ENCODE assay signal across 19 cellular contexts in genomic region chr20:44640522-44640921, GRCh38. TPM values are rescaled to one million over a fixed set of nuclear protein-coding genes. Genes with fewer than 3 reads are reported as not detected.
DNase-seq lines count a peak whose midpoint lies in the region; ATAC-seq and TF ChIP-seq lines count a peak whose summit lies in the region.
"Had no signal": no experiment of that assay in that cellular context is flagged by ENCODE, and none has a peak within 500 bp of the region (broad histone marks: within the 10 kb centered on the region; RNA-seq: fewer than 3 reads in every experiment).

No MANE protein-coding gene starts in this region.

- H3K4me3 ChIP-seq in HL-60 (replicated peaks; ENCODE audit: insufficient read depth, low read length) = no peak overlapping the region
- H3K4me3 ChIP-seq in naive thymus-derived CD4-positive, alpha-beta T cell (ENCODE audit: low read length) = no peak overlapping the region
- H3K4me3 ChIP-seq: heart left ventricle, left lung, spleen, stomach, transverse colon had no signal

- H3K27me3 ChIP-seq in CD4-positive, alpha-beta T cell (ENCODE audit: control insufficient read depth, insufficient read depth, low read length) = no peaks in the 10 kb centered on the region
- H3K27me3 ChIP-seq in HL-60 (ENCODE audit: insufficient read depth, poor library complexity, severe bottlenecking) = no peaks in the 10 kb centered on the region
- no peaks in the 10 kb centered on the region for H3K27me3 ChIP-seq in naive thymus-derived CD4-positive, alpha-beta T cell (ENCODE audit: control insufficient read depth in 2 of 2, insufficient read depth in 2 of 2, low read length in 2 of 2)
- H3K27me3 ChIP-seq: heart left ventricle, left lung, neutrophil, spleen, stomach, transverse colon had no signal

- CTCF ChIA-PET in CD4-positive, alpha-beta T cell (lab: Charles Lee) = no interaction called here
- CTCF ChIA-PET in naive thymus-derived CD4-positive, alpha-beta T cell (lab: Charles Lee) = no interaction called here

- H3K36me3 ChIP-seq in naive thymus-derived CD4-positive, alpha-beta T cell (ENCODE audit: control insufficient read depth in 2 of 3, insufficient read depth in 3 of 3, low read length in 3 of 3) = peaks cover 0 to 31% (median 0%) of the 10 kb centered on the region in 3 experiments
- H3K36me3 ChIP-seq: neutrophil, transverse colon had no signal

- peaks cover 35 to 50% of the 10 kb centered on the region in 2 donors for H3K4me1 ChIP-seq in naive thymus-derived CD4-positive, alpha-beta T cell (ENCODE audit: control insufficient read depth in 2 of 2, insufficient read depth in 2 of 2, low read length in 2 of 2)

- DNase-seq in CD4-positive, alpha-beta T cell = no peak
- DNase-seq in HL-60 (ENCODE audit: low read depth in 1 of 2, low spot score in 1 of 2) (no peak), inferior parietal cortex (ENCODE audit: extremely low spot score) (no peak), GM20000 (ENCODE audit: low spot score) (no peak), NK-92 (lab: John Stamatoyannopoulos, UW; ENCODE audit: unreplicated experiment) (no peak)
- no peak for DNase-seq in activated T-helper 1 cell treated with anti-CD3 and anti-CD28 coated beads, Interleukin-12 subunit alpha, Interleukin-12 subunit beta, Interleukin-2, Interleukin-4 antibody, amounts not matched to agents 30 ng/mL and 10 ng/mL and 1 ng/mL, durations not matched to agents 14 hours and 24 hours and 36 hours (ENCODE audit: low spot score)
- DNase-seq in naive thymus-derived CD4-positive, alpha-beta T cell = no peak
- DNase-seq: heart left ventricle; HFFc6; NCI-H1436; NCI-H69; PC-3; spleen; stimulated activated CD4-positive, alpha-beta T cell treated with anti-CD3 and anti-CD28 coated beads, Interleukin-4, amount 100 ng/mL, for 24 hours; stomach; transverse colon had no signal

- no peak overlapping the region for H3K27ac ChIP-seq in CD4-positive, alpha-beta T cell (ENCODE audit: low read depth, low read length)
- H3K27ac ChIP-seq in HL-60 (replicated peaks) = peak overlapping the region; percentile 88
- H3K27ac ChIP-seq in naive thymus-derived CD4-positive, alpha-beta T cell (ENCODE audit: low read depth, low read length) = no peak overlapping the region
- H3K27ac ChIP-seq: left lung, neutrophil, transverse colon had no signal

- H3K27me3 Mint-ChIP-seq in CD4-positive, alpha-beta T cell = no peaks in the 10 kb centered on the region
- no peaks in the 10 kb centered on the region for H3K27me3 Mint-ChIP-seq in activated T-helper 1 cell treated with anti-CD3 and anti-CD28 coated beads, Interleukin-12 subunit alpha, Interleukin-12 subunit beta, Interleukin-2, Interleukin-4 antibody, amounts not matched to agents 30 ng/mL and 10 ng/mL and 1 ng/mL, durations not matched to agents 14 hours and 24 hours and 36 hours (ENCODE audit: insufficient read depth)
- H3K27me3 Mint-ChIP-seq in naive thymus-derived CD4-positive, alpha-beta T cell = no peaks in the 10 kb centered on the region

- intact Hi-C loops in CD4-positive, alpha-beta T cell (cut with DNase I, micrococcal nuclease) = loop anchor here in 1 of 2 experiments (2.0 kb wide), 1 partner anchor 20 kb away; no protein-coding TSS in a partner anchor
- intact Hi-C loops in activated T-helper 1 cell treated with anti-CD3 and anti-CD28 coated beads, Interleukin-12 subunit alpha, Interleukin-12 subunit beta, Interleukin-2, Interleukin-4 antibody, amounts not matched to agents 30 ng/mL and 10 ng/mL and 1 ng/mL, durations not matched to agents 14 hours and 24 hours and 36 hours (cut with micrococcal nuclease) = loop anchor here (5.0 kb wide), 1 partner anchor 42 kb away; no protein-coding TSS in a partner anchor
- intact Hi-C loops in naive thymus-derived CD4-positive, alpha-beta T cell (cut with micrococcal nuclease) = loop anchor here (5.0 to 10.0 kb wide), 2 partner anchors 42 to 324 kb away; partner anchors contain the start of genes STK4 (in 1 of the 2) and TOMM34 (in 1 of the 2)

- no peaks in the 10 kb centered on the region for H3K9me3 ChIP-seq in CD4-positive, alpha-beta T cell (ENCODE audit: control insufficient read depth, low read length)
- H3K9me3 ChIP-seq in naive thymus-derived CD4-positive, alpha-beta T cell (ENCODE audit: control insufficient read depth in 2 of 3, low read length in 3 of 3) = no peaks in the 10 kb centered on the region
- H3K9me3 ChIP-seq: left lung, neutrophil, spleen, stomach, transverse colon had no signal

- peak overlapping the region; percentile 91 for H3K27ac Mint-ChIP-seq in CD4-positive, alpha-beta T cell
- H3K27ac Mint-ChIP-seq in activated T-helper 1 cell treated with anti-CD3 and anti-CD28 coated beads, Interleukin-12 subunit alpha, Interleukin-12 subunit beta, Interleukin-2, Interleukin-4 antibody, amounts not matched to agents 30 ng/mL and 10 ng/mL and 1 ng/mL, durations not matched to agents 14 hours and 24 hours and 36 hours = peak overlapping the region; percentile 89
- H3K27ac Mint-ChIP-seq in naive thymus-derived CD4-positive, alpha-beta T cell = peak overlapping the region in 7 of 9 donors; percentile 17 to 98 (median 80)

- H3K4me3 Mint-ChIP-seq in CD4-positive, alpha-beta T cell = no peak overlapping the region
- H3K4me3 Mint-ChIP-seq in activated T-helper 1 cell treated with anti-CD3 and anti-CD28 coated beads, Interleukin-12 subunit alpha, Interleukin-12 subunit beta, Interleukin-2, Interleukin-4 antibody, amounts not matched to agents 30 ng/mL and 10 ng/mL and 1 ng/mL, durations not matched to agents 14 hours and 24 hours and 36 hours = no peak overlapping the region
- H3K4me3 Mint-ChIP-seq in naive thymus-derived CD4-positive, alpha-beta T cell = no peak overlapping the region
- H3K4me3 Mint-ChIP-seq: HFFc6 had no signal

- peaks cover 51% of the 10 kb centered on the region for H3K36me3 Mint-ChIP-seq in CD4-positive, alpha-beta T cell (ENCODE audit: low read depth)
- H3K36me3 Mint-ChIP-seq in activated T-helper 1 cell treated with anti-CD3 and anti-CD28 coated beads, Interleukin-12 subunit alpha, Interleukin-12 subunit beta, Interleukin-2, Interleukin-4 antibody, amounts not matched to agents 30 ng/mL and 10 ng/mL and 1 ng/mL, durations not matched to agents 14 hours and 24 hours and 36 hours (ENCODE audit: low read depth) = peaks cover 45% of the 10 kb centered on the region
- H3K36me3 Mint-ChIP-seq in naive thymus-derived CD4-positive, alpha-beta T cell = peaks cover 8 to 51% (median 30%) of the 10 kb centered on the region in 5 donors

- H3K4me1 Mint-ChIP-seq in CD4-positive, alpha-beta T cell (ENCODE audit: low read depth) = peaks cover 56% of the 10 kb centered on the region
- peaks cover 57% of the 10 kb centered on the region for H3K4me1 Mint-ChIP-seq in activated T-helper 1 cell treated with anti-CD3 and anti-CD28 coated beads, Interleukin-12 subunit alpha, Interleukin-12 subunit beta, Interleukin-2, Interleukin-4 antibody, amounts not matched to agents 30 ng/mL and 10 ng/mL and 1 ng/mL, durations not matched to agents 14 hours and 24 hours and 36 hours (ENCODE audit: low read depth)
- peaks cover 39 to 63% (median 53%) of the 10 kb centered on the region in 7 donors for H3K4me1 Mint-ChIP-seq in naive thymus-derived CD4-positive, alpha-beta T cell

- ATAC-seq in CD4-positive, alpha-beta T cell (ENCODE audit: poor library complexity) = no peak
- no peak for ATAC-seq in naive thymus-derived CD4-positive, alpha-beta T cell
- ATAC-seq in HG02642 (IDR thresholded peaks at IDR 0.05; ENCODE audit: poor library complexity, unreplicated experiment) = no peak
- ATAC-seq: heart left ventricle, left lung, PC-3 had no signal

- POLR2A ChIA-PET in CD4-positive, alpha-beta T cell (lab: Charles Lee) = interaction anchor here (0.7 kb wide), 1 partner anchor 138 kb away, joined by 3 read pairs; no protein-coding TSS in a partner anchor
- POLR2A ChIA-PET in naive thymus-derived CD4-positive, alpha-beta T cell (lab: Charles Lee) = no interaction called here

- TF ChIP-seq CTCF in CD4-positive, alpha-beta T cell (IDR thresholded peaks at IDR 0.05) = no peak
- TF ChIP-seq CTCF in HL-60 (IDR thresholded peaks at IDR 0.05; ENCODE audit: insufficient read depth, low read length) (no peak), GM20000 (IDR thresholded peaks at IDR 0.05; ENCODE audit: extremely low read depth, missing control alignments) (no peak)

- H3K9me3 Mint-ChIP-seq in CD4-positive, alpha-beta T cell = no peaks in the 10 kb centered on the region
- H3K9me3 Mint-ChIP-seq in activated T-helper 1 cell treated with anti-CD3 and anti-CD28 coated beads, Interleukin-12 subunit alpha, Interleukin-12 subunit beta, Interleukin-2, Interleukin-4 antibody, amounts not matched to agents 30 ng/mL and 10 ng/mL and 1 ng/mL, durations not matched to agents 14 hours and 24 hours and 36 hours = peaks cover 4% of the 10 kb centered on the region
- H3K9me3 Mint-ChIP-seq in naive thymus-derived CD4-positive, alpha-beta T cell = peaks cover 0 to 12% (median 0%) of the 10 kb centered on the region in 11 donors

RNA-seq across cellular contexts. Expression of gene ADA, which starts 11.0 kb away (rescaled TPM):
- 10 to 100 TPM; 31.7 to 32.8 TPM for total RNA-seq in CD4-positive, alpha-beta T cell
- 45.1 and 45.5 TPM in 2 replicates for total RNA-seq in activated T-helper 1 cell treated with anti-CD3 and anti-CD28 coated beads, Interleukin-12 subunit alpha, Interleukin-12 subunit beta, Interleukin-2, Interleukin-4 antibody, amounts not matched to agents 30 ng/mL and 10 ng/mL and 1 ng/mL, durations not matched to agents 14 hours and 24 hours and 36 hours
- total RNA-seq in naive thymus-derived CD4-positive, alpha-beta T cell = 100 to 1,000 TPM in 1 of 5 experiments, 10 to 100 TPM in 4; 26.1 to 103 (median 28.2) TPM
- polyA plus RNA-seq in naive thymus-derived CD4-positive, alpha-beta T cell = 10 to 100 TPM; 40.8 to 41.1 TPM

RNA-seq across cellular contexts. Expression of gene PKIG, which starts 58.1 kb away (rescaled TPM):
- total RNA-seq in CD4-positive, alpha-beta T cell = 1 to 10 TPM; 1.7 to 2.4 TPM
- 1.3 and 2.4 TPM in 2 replicates for total RNA-seq in activated T-helper 1 cell treated with anti-CD3 and anti-CD28 coated beads, Interleukin-12 subunit alpha, Interleukin-12 subunit beta, Interleukin-2, Interleukin-4 antibody, amounts not matched to agents 30 ng/mL and 10 ng/mL and 1 ng/mL, durations not matched to agents 14 hours and 24 hours and 36 hours
- total RNA-seq in naive thymus-derived CD4-positive, alpha-beta T cell = 1 to 10 TPM; 1.9 to 6.0 (median 2.9) TPM
- polyA plus RNA-seq in naive thymus-derived CD4-positive, alpha-beta T cell = 1 to 10 TPM; 2.9 to 3.6 TPM
